ENCODE assay signal across 1 cellular context in genomic region chr2:27086090-27086721, GRCh38.
TF ChIP-seq lines count a peak whose summit lies in the region.

No MANE protein-coding gene starts in this region.

TF ChIP-seq in HepG2, 621 proteins besides CTCF, POLR2A, EP300 and RAD21 (continued from another document and continues in another):
- TF ChIP-seq GLMP (CRISPR knock-in tag; IDR thresholded peaks at IDR 0.05; ENCODE audit: borderline replicate concordance) (no peak), KDM3A (CRISPR knock-in tag; IDR thresholded peaks at IDR 0.05; ENCODE audit: low read depth) (peak; percentile 89), MIER2 (CRISPR knock-in tag; IDR thresholded peaks at IDR 0.05) (peak; percentile 22; the same call in 1 of the 2 replicates), ZNF816 (CRISPR knock-in tag; IDR thresholded peaks at IDR 0.05; ENCODE audit: borderline replicate concordance) (0 out of 2 replicates have a peak, but pooled peaks have one; percentile 13), RFXAP (CRISPR knock-in tag; IDR thresholded peaks at IDR 0.05; ENCODE audit: borderline replicate concordance) (peak; percentile 91; the same call in 1 of the 2 replicates), ZNF687 (CRISPR knock-in tag; IDR thresholded peaks at IDR 0.05) (peak; percentile 84), ELK4 (CRISPR knock-in tag; IDR thresholded peaks at IDR 0.05; ENCODE audit: borderline replicate concordance) (no peak), ZNF225 (CRISPR knock-in tag; IDR thresholded peaks at IDR 0.05) (no peak), JUND (CRISPR knock-in tag; IDR thresholded peaks at IDR 0.05) (no peak), TBL1XR1 (IDR thresholded peaks at IDR 0.05; ENCODE audit: borderline replicate concordance, low read length, partially characterized antibody) (peak; percentile 5), MAZ (IDR thresholded peaks at IDR 0.05; ENCODE audit: borderline replicate concordance, low read depth, low read length) (no peak; the same call in 1 of the 2 replicates), MAZ (CRISPR knock-in tag; IDR thresholded peaks at IDR 0.05; ENCODE audit: low read depth) (0 out of 2 replicates have a peak, but pooled peaks have one; percentile 52), ZNF740 (CRISPR knock-in tag; IDR thresholded peaks at IDR 0.05) (0 out of 2 replicates have a peak, but pooled peaks have one; percentile 25), ARHGAP35 (CRISPR knock-in tag; IDR thresholded peaks at IDR 0.05; ENCODE audit: borderline replicate concordance) (peak; percentile 65; the same call in 1 of the 2 replicates), KDM6A (CRISPR knock-in tag; IDR thresholded peaks at IDR 0.05; ENCODE audit: low read depth) (no peak), ZNF441 (CRISPR knock-in tag; IDR thresholded peaks at IDR 0.05; ENCODE audit: borderline replicate concordance) (no peak), RBAK (CRISPR knock-in tag; IDR thresholded peaks at IDR 0.05) (no peak), DR1 (CRISPR knock-in tag; IDR thresholded peaks at IDR 0.05) (no peak; the same call in 1 of the 2 replicates), ZNF703 (CRISPR knock-in tag; IDR thresholded peaks at IDR 0.05; ENCODE audit: borderline replicate concordance) (0 out of 2 replicates have a peak, but pooled peaks have one; percentile 65), ZNF281 (CRISPR knock-in tag; IDR thresholded peaks at IDR 0.05; ENCODE audit: borderline replicate concordance) (no peak; the same call in 1 of the 2 replicates), CBFB (CRISPR knock-in tag; IDR thresholded peaks at IDR 0.05) (peak; percentile 93), FOXA1 (IDR thresholded peaks at IDR 0.05) (no peak), FOXA1 (CRISPR knock-in tag; IDR thresholded peaks at IDR 0.05) (peak; percentile 61; the same call in 1 of the 2 replicates), FOXK2 (IDR thresholded peaks at IDR 0.05) (no peak), MLLT10 (CRISPR knock-in tag; IDR thresholded peaks at IDR 0.05) (no peak), YEATS4 (CRISPR knock-in tag; IDR thresholded peaks at IDR 0.05; ENCODE audit: borderline replicate concordance) (peak; percentile 91), HIC2 (CRISPR knock-in tag; IDR thresholded peaks at IDR 0.05; ENCODE audit: low read depth) (no peak; the same call in 1 of the 2 replicates), ZNF10 (CRISPR knock-in tag; IDR thresholded peaks at IDR 0.05; ENCODE audit: borderline replicate concordance, low read depth) (no peak), SIX4 (CRISPR knock-in tag; IDR thresholded peaks at IDR 0.05) (no peak), SMC3 (IDR thresholded peaks at IDR 0.05; ENCODE audit: low read length) (peak; percentile 37; the same call in 1 of the 2 replicates), ZNF879 (CRISPR knock-in tag; IDR thresholded peaks at IDR 0.05) (no peak), TMF1 (CRISPR knock-in tag; IDR thresholded peaks at IDR 0.05; ENCODE audit: low read depth) (no peak; the same call in none of the 2 replicates), LBX2 (CRISPR knock-in tag; IDR thresholded peaks at IDR 0.05; ENCODE audit: borderline replicate concordance) (no peak), BATF2 (CRISPR knock-in tag; IDR thresholded peaks at IDR 0.05) (no peak; the same call in 1 of the 2 replicates), HNRNPLL (IDR thresholded peaks at IDR 0.05; ENCODE audit: low read depth, low read length, poor library complexity, severe bottlenecking) (peak; percentile 36), TEAD2 (CRISPR knock-in tag; IDR thresholded peaks at IDR 0.05) (no peak), MED13 (CRISPR knock-in tag; IDR thresholded peaks at IDR 0.05) (peak; percentile 90; the same call in 1 of the 2 replicates), ZNF609 (CRISPR knock-in tag; IDR thresholded peaks at IDR 0.05; ENCODE audit: borderline replicate concordance) (no peak; the same call in none of the 2 replicates), ZNF276 (CRISPR knock-in tag; IDR thresholded peaks at IDR 0.05; ENCODE audit: low read depth) (no peak)
